Comparison of ENCODE assay signal across 9 cellular contexts in genomic region chr10:74058658-74059057, GRCh38.
DNase-seq lines count a peak whose midpoint lies in the region; ATAC-seq, FAIRE-seq and TF ChIP-seq lines count a peak whose summit lies in the region.
"Had no signal": no experiment of that assay in that cellular context is flagged by ENCODE, and none has a peak within 500 bp of the region (broad histone marks: within the 10 kb centered on the region; RNA-seq: fewer than 3 reads in every experiment).

No MANE protein-coding gene starts in this region.

- H2AFZ ChIP-seq in Loucy (ENCODE audit: low read length) (no peak overlapping the region), K562 (ENCODE audit: low read depth, low read length) (no peak overlapping the region), neural progenitor cell (replicated peaks) (no peak overlapping the region), osteoblast (ENCODE audit: low read length) (no peak overlapping the region)

- H4K20me1 ChIP-seq in Loucy (ENCODE audit: insufficient read depth, low read length, poor library complexity, severe bottlenecking) (no peaks in the 10 kb centered on the region), K562 (replicated peaks; ENCODE audit: control insufficient read depth, insufficient read depth, low read length) (0 out of 2 replicates have a peak, but pooled peaks cover 3% of the 10 kb centered on the region), neural progenitor cell (ENCODE audit: low read depth) (no peaks in the 10 kb centered on the region), osteoblast (ENCODE audit: insufficient read depth, low read length) (peaks cover 44% of the 10 kb centered on the region)

- H3K9me2 ChIP-seq in Loucy (replicated peaks; ENCODE audit: low read depth, low read length): no peaks in the 10 kb centered on the region

- no peaks in the 10 kb centered on the region for H3K9me3 Mint-ChIP-seq in neural progenitor cell

- POLR2A ChIA-PET in K562 (lab: Yijun Ruan, JAX): interaction anchor here (1.1 to 1.6 kb wide), 5 partner anchors 9 to 32 kb away, joined by 3 to 4 read pairs (median 4); no protein-coding TSS in a partner anchor

- no peak for TF ChIP-seq EP300 in K562 (IDR thresholded peaks at IDR 0.05; ENCODE audit: low read length)

- H3K9ac ChIP-seq in Loucy (ENCODE audit: low read depth, low read length, poor library complexity, severe bottlenecking) (no peak overlapping the region), K562 (ENCODE audit: insufficient read depth in 1 of 2, low read depth in 2 of 2, low read length in 2 of 2) (no peak overlapping the region), neural progenitor cell (no peak overlapping the region)

- CTCF ChIA-PET in K562 (lab: Yijun Ruan, JAX; ENCODE audit: low intra/inter-chr PET ratio): interaction anchor here (2.3 kb wide), 1 partner anchor 173 kb away, joined by 8 read pairs; no protein-coding TSS in a partner anchor

- H3K9me1 ChIP-seq in K562 (ENCODE audit: control insufficient read depth, insufficient read depth, low read length): no peaks in the 10 kb centered on the region

- no TSS peak for BruUV-seq in K562 (replicated peaks; lab: Mats Ljungman, UMichigan)

- H3K4me2 ChIP-seq in Loucy (ENCODE audit: low read depth, low read length, poor library complexity, severe bottlenecking) (peak overlapping the region; percentile 63), K562 (ENCODE audit: insufficient read depth, low read length) (no peak overlapping the region), neural progenitor cell (no peak overlapping the region), osteoblast (ENCODE audit: insufficient read depth, low read length) (no peak overlapping the region)

- peak; percentile 64 for TF ChIP-seq CTCF in Loucy (conservative IDR thresholded peaks at IDR 0.05; ENCODE audit: low read length)
- peak; percentile 40 to 52 (median 44); a peak in 4 of 6 replicates for TF ChIP-seq CTCF in K562 (IDR thresholded peaks at IDR 0.05 in 2 of 3, conservative IDR thresholded peaks at IDR 0.05 in 1 of 3; ENCODE audit: insufficient read depth in 2 of 3, low read depth in 1 of 3, low read length in 3 of 3)
- TF ChIP-seq CTCF in neural progenitor cell (IDR thresholded peaks at IDR 0.05): peak; percentile 14
- TF ChIP-seq CTCF in osteoblast (IDR thresholded peaks at IDR 0.05; ENCODE audit: extremely low read depth, low read depth, low read length): no peak

- TF ChIP-seq RAD21 in K562 (CRISPR knock-in tag; conservative IDR thresholded peaks at IDR 0.05 in 1 of 2, IDR thresholded peaks at IDR 0.05 in 1 of 2): peak; percentile 56 to 73

- H3K27ac ChIP-seq in K562 (ENCODE audit: extremely low read depth, low read depth, low read length) (no peak overlapping the region), neural progenitor cell (no peak overlapping the region), osteoblast (ENCODE audit: low read depth, low read length) (no peak overlapping the region)

- DNase-seq in NCI-H2171 treated with DMSO at 0.1 percent for 48 hours (lab: John Stamatoyannopoulos, UW) (peak; percentile 12), NCI-H2171 (lab: John Stamatoyannopoulos, UW) (no peak), K562 (ENCODE audit: extremely low read depth in 1 of 4, low spot score in 3 of 4) (peak in 2 of 4 experiments; percentile 34 to 61), neural progenitor cell (ENCODE audit: low spot score) (peak; percentile 28), mesenteric fat pad (ENCODE audit: low spot score) (no peak), midbrain (lab: John Stamatoyannopoulos, UW) (no peak), osteoblast (ENCODE audit: insufficient read length, low spot score, missing footprints) (no peak)

- intact Hi-C loops in K562 (cut with micrococcal nuclease): loop anchor here (1.0 to 5.0 kb wide), 2 partner anchors 101 to 172 kb away; no protein-coding TSS in a partner anchor

- ATAC-seq in K562: peak; percentile 71
- ATAC-seq: CD8-positive, alpha-beta T cell had no signal

- H3K27me3 ChIP-seq in Loucy (ENCODE audit: insufficient read depth, low read length, poor library complexity, severe bottlenecking) (no peaks in the 10 kb centered on the region), K562 (ENCODE audit: control insufficient read depth in 2 of 2, insufficient read depth in 2 of 2, low read length in 2 of 2) (no peaks in the 10 kb centered on the region), neural progenitor cell (no peaks in the 10 kb centered on the region), osteoblast (ENCODE audit: insufficient read depth, low read length) (no peaks in the 10 kb centered on the region)

- H3K4me3 ChIP-seq in Loucy (ENCODE audit: low read length, poor library complexity, severe bottlenecking): peak overlapping the region; percentile 50
- no peak overlapping the region for H3K4me3 ChIP-seq in K562
- no peak overlapping the region for H3K4me3 ChIP-seq in neural progenitor cell
- H3K4me3 ChIP-seq in osteoblast (ENCODE audit: insufficient read depth, low read length): no peak overlapping the region

- 71% methylated on average over 7 of the region's 7 CpGs for WGBS in K562 (ENCODE audit: insufficient coverage, low coverage, missing lambda C conversion rate)

- peaks cover 4% of the 10 kb centered on the region for H3K27me3 Mint-ChIP-seq in neural progenitor cell (ENCODE audit: insufficient read depth, low read depth)

- H3K4me3 Mint-ChIP-seq in neural progenitor cell: no peak overlapping the region
- H3K4me3 Mint-ChIP-seq: CD8-positive, alpha-beta T cell had no signal

- peaks cover 21% of the 10 kb centered on the region for H3K36me3 Mint-ChIP-seq in neural progenitor cell

- H3K79me2 ChIP-seq in Loucy (ENCODE audit: insufficient read depth, low read length) (peaks cover 9% of the 10 kb centered on the region), K562 (ENCODE audit: control insufficient read depth, insufficient read depth, low read length) (peaks cover 95% of the 10 kb centered on the region), neural progenitor cell (ENCODE audit: low read depth) (peaks cover 95% of the 10 kb centered on the region), osteoblast (ENCODE audit: insufficient read depth, low read length) (peaks cover 93% of the 10 kb centered on the region)

- TF ChIP-seq POLR2A in K562 (conservative IDR thresholded peaks at IDR 0.05): no peak

- H3F3A ChIP-seq in Loucy (ENCODE audit: low read depth): no peaks in the 10 kb centered on the region
- H3F3A ChIP-seq in neural progenitor cell (ENCODE audit: low read depth): no peaks in the 10 kb centered on the region

- H3K36me3 ChIP-seq in Loucy (ENCODE audit: insufficient read depth, low read length) (peaks cover 5% of the 10 kb centered on the region; the same call in 1 of the 2 replicates), K562 (ENCODE audit: control insufficient read depth, insufficient read depth, low read length) (peaks cover 27% of the 10 kb centered on the region), neural progenitor cell (no peaks in the 10 kb centered on the region), osteoblast (ENCODE audit: insufficient read depth, low read length) (peaks cover 15% of the 10 kb centered on the region)

- H3K4me1 ChIP-seq in Loucy (ENCODE audit: insufficient read depth, low read length, poor library complexity, severe bottlenecking) (peaks cover 37% of the 10 kb centered on the region), K562 (replicated peaks in 1 of 2; ENCODE audit: control insufficient read depth in 2 of 2, insufficient read depth in 2 of 2, low read length in 2 of 2) (peaks cover 11 to 30% of the 10 kb centered on the region in 2 experiments; a peak in 4 of 5 replicates), neural progenitor cell (no peaks in the 10 kb centered on the region), osteoblast (ENCODE audit: insufficient read depth, low read length) (peaks cover 20% of the 10 kb centered on the region)

- in situ Hi-C loops in K562 (cut with MboI): no loop called here

- H3K9me3 ChIP-seq in Loucy (ENCODE audit: insufficient read depth, low read depth, low read length) (peaks cover 6% of the 10 kb centered on the region; the same call in 1 of the 2 replicates), K562 (replicated peaks; ENCODE audit: control insufficient read depth, insufficient read depth, low read depth, low read length) (no peaks in the 10 kb centered on the region), neural progenitor cell (ENCODE audit: low read depth) (no peaks in the 10 kb centered on the region), osteoblast (ENCODE audit: low read depth, low read length) (no peaks in the 10 kb centered on the region)

- H3K27ac Mint-ChIP-seq in neural progenitor cell: no peak overlapping the region

- FAIRE-seq in K562 (lab: Jason Lieb, UNC): no peak

- peaks cover 2% of the 10 kb centered on the region for H3K4me1 Mint-ChIP-seq in neural progenitor cell

TF ChIP-seq in K562, 482 proteins besides CTCF, POLR2A, EP300 and RAD21 (continues in another document):
- TF ChIP-seq NFIC (IDR thresholded peaks at IDR 0.05): no peak
- no peak for TF ChIP-seq ZBTB2 (IDR thresholded peaks at IDR 0.05)
- TF ChIP-seq ZBTB7A (IDR thresholded peaks at IDR 0.05; ENCODE audit: borderline replicate concordance, control insufficient read depth, low read depth, low read length): no peak
- TF ChIP-seq MED1 (CRISPR knock-in tag; IDR thresholded peaks at IDR 0.05; ENCODE audit: borderline replicate concordance): no peak

Comparison
In these comparisons a context has a peak if more than half of its experiments do, and no peak if none do; other contexts are left out.
1. DNase-seq: peak in NCI-H2171 treated with DMSO at 0.1 percent for 48 hours (single experiment) and neural progenitor cell (single experiment); none in NCI-H2171 (single experiment), mesenteric fat pad (single experiment), midbrain (single experiment) and osteoblast (single experiment).